ENCODE assay signal across 13 cellular contexts in the genomic region with DNA sequence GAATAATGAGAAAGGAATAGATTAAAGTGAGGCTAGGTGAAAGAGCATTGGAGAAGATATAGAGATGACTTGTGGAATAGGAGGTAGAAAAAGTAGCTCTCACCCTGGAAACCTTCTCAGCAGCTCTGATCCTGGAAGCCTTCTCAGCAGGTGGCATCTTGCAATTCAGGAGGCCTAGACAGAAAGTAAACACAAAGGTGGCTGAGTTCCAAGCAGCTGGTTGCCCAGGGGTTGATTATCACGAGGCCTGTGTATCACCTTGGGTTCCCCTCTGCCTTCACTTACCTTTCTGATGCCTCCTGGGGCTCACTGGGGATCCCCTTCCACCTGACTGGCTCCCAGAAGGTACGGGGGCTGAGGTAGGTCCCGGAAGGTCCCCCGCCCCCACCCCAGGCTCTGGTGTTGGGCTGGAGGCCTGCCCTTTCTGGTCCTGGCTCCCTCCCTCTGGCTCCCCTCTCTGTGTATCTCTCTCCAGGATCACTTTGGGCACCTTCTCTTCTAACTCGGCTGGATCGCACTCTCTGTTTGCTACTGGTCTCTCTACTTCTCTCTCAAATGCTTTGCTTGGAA. TPM values are rescaled to one million over a fixed set of nuclear protein-coding genes. Genes with fewer than 3 reads are reported as not detected.
DNase-seq lines count a peak whose midpoint lies in the region; ATAC-seq and TF ChIP-seq lines count a peak whose summit lies in the region.
"Had no signal": no experiment of that assay in that cellular context is flagged by ENCODE, and none has a peak within 500 bp of the region (broad histone marks: within the 10 kb centered on the region; RNA-seq: fewer than 3 reads in every experiment).

No MANE protein-coding gene starts in this region.

- no peak overlapping the region for H3K27ac Mint-ChIP-seq in activated naive CD8-positive, alpha-beta T cell treated with anti-CD3 and anti-CD28 coated beads, Interleukin-2, amount 50 U/mL, for 24 hours
- H3K27ac Mint-ChIP-seq: activated naive CD8-positive, alpha-beta T cell treated with anti-CD3 and anti-CD28 coated beads for 36 hours had no signal

- no peak overlapping the region for H3K4me3 Mint-ChIP-seq in activated naive CD8-positive, alpha-beta T cell treated with anti-CD3 and anti-CD28 coated beads, Interleukin-2, amount 50 U/mL, for 24 hours
- H3K4me3 Mint-ChIP-seq: activated naive CD8-positive, alpha-beta T cell treated with anti-CD3 and anti-CD28 coated beads for 36 hours; IgD-negative memory B cell; nephron had no signal

- no peaks in the 10 kb centered on the region for H4K20me1 ChIP-seq in OCI-LY7 (ENCODE audit: insufficient read depth, low read length)

- no peaks in the 10 kb centered on the region for H3K27me3 ChIP-seq in A673 (replicated peaks; ENCODE audit: insufficient read depth, low read depth, low read length, poor library complexity)

- POLR2A ChIA-PET in A673 (lab: Charles Lee; ENCODE audit: low non-redundant PET) (no interaction called here), OCI-LY7 (lab: Charles Lee) (interaction anchor here (1.1 kb wide), 1 partner anchor 16 kb away, joined by 3 read pairs; no protein-coding TSS in a partner anchor)

- H3K4me1 Mint-ChIP-seq in activated naive CD8-positive, alpha-beta T cell treated with anti-CD3 and anti-CD28 coated beads, Interleukin-2, amount 50 U/mL, for 24 hours, result peaks cover 7% of the 10 kb centered on the region
- H3K4me1 Mint-ChIP-seq: nephron had no signal

- H3K4me3 ChIP-seq in A673 (ENCODE audit: low read depth, low read length, poor library complexity, severe bottlenecking), result no peak overlapping the region
- no peak overlapping the region for H3K4me3 ChIP-seq in epithelial cell of esophagus (ENCODE audit: low read length)
- H3K4me3 ChIP-seq in OCI-LY7 (ENCODE audit: low read depth, low read length, poor library complexity, severe bottlenecking), result no peak overlapping the region
- H3K4me3 ChIP-seq: skin epidermis had no signal

- H3K4me1 ChIP-seq in A673 (ENCODE audit: insufficient read depth, low read length, poor library complexity, severe bottlenecking) (peaks cover 5% of the 10 kb centered on the region), OCI-LY7 (ENCODE audit: insufficient read depth, low read length, poor library complexity, severe bottlenecking) (peaks cover 8% of the 10 kb centered on the region)

- peak overlapping the region; percentile 50 for H3K27ac ChIP-seq in A673 (ENCODE audit: low read depth, low read length, poor library complexity, severe bottlenecking)
- no peak overlapping the region for H3K27ac ChIP-seq in OCI-LY7 (ENCODE audit: low read depth, low read length, poor library complexity, severe bottlenecking)

- no peak for ATAC-seq in activated naive CD8-positive, alpha-beta T cell treated with anti-CD3 and anti-CD28 coated beads, Interleukin-2, amount 50 U/mL, for 24 hours

- H3K27me3 Mint-ChIP-seq in activated naive CD8-positive, alpha-beta T cell treated with anti-CD3 and anti-CD28 coated beads, Interleukin-2, amount 50 U/mL, for 24 hours, result no peaks in the 10 kb centered on the region
- H3K27me3 Mint-ChIP-seq: activated naive CD8-positive, alpha-beta T cell treated with anti-CD3 and anti-CD28 coated beads for 36 hours; IgD-negative memory B cell had no signal

- no peak overlapping the region for H2AFZ ChIP-seq in OCI-LY7 (ENCODE audit: low read length)

- no peak overlapping the region for H3K4me2 ChIP-seq in OCI-LY7 (ENCODE audit: low read length)

- DNase-seq in A673 (ENCODE audit: low spot score) (no peak), NCI-H1092 (lab: John Stamatoyannopoulos, UW) (peak; percentile 73), NCI-H774 (lab: John Stamatoyannopoulos, UW) (peak; percentile 76), epithelial cell of esophagus (ENCODE audit: low read depth) (peak; percentile 33), OCI-LY7 (ENCODE audit: low spot score) (no peak), NAMALWA (ENCODE audit: low spot score) (no peak), epidermal melanocyte (ENCODE audit: insufficient read length, low spot score) (no peak)
- no peak for DNase-seq in activated naive CD8-positive, alpha-beta T cell treated with anti-CD3 and anti-CD28 coated beads, Interleukin-2, amount 50 U/mL, for 24 hours
- DNase-seq: activated naive CD8-positive, alpha-beta T cell treated with anti-CD3 and anti-CD28 coated beads for 36 hours; NCI-H82 had no signal

- H3K36me3 ChIP-seq in A673 (ENCODE audit: insufficient read depth, low read length, poor library complexity, severe bottlenecking) (peaks cover 58% of the 10 kb centered on the region), OCI-LY7 (ENCODE audit: insufficient read depth, low read length) (peaks cover 95% of the 10 kb centered on the region)

- no peaks in the 10 kb centered on the region for H3K79me2 ChIP-seq in OCI-LY7 (ENCODE audit: insufficient read depth, low read depth, low read length)

- BruUV-seq in A673 (replicated peaks; lab: Mats Ljungman, UMichigan), result no TSS peak
- BruUV-seq in OCI-LY7 (replicated peaks; lab: Mats Ljungman, UMichigan), result no TSS peak

- no peaks in the 10 kb centered on the region for H3K9me2 ChIP-seq in OCI-LY7 (ENCODE audit: insufficient read depth, low read length)

- no peak for TF ChIP-seq CTCF in A673 (conservative IDR thresholded peaks at IDR 0.05; ENCODE audit: low read depth, low read length)
- no peak for TF ChIP-seq CTCF in epithelial cell of esophagus (IDR thresholded peaks at IDR 0.05; ENCODE audit: insufficient read depth, low read depth, low read length, missing control alignments)
- TF ChIP-seq CTCF in OCI-LY7 (conservative IDR thresholded peaks at IDR 0.05; ENCODE audit: low read length), result no peak

- no peaks in the 10 kb centered on the region for H3K9me3 Mint-ChIP-seq in activated naive CD8-positive, alpha-beta T cell treated with anti-CD3 and anti-CD28 coated beads, Interleukin-2, amount 50 U/mL, for 24 hours
- H3K9me3 Mint-ChIP-seq: activated naive CD8-positive, alpha-beta T cell treated with anti-CD3 and anti-CD28 coated beads for 36 hours; IgD-negative memory B cell; nephron had no signal

- intact Hi-C loops in A673 (cut with micrococcal nuclease; ENCODE audit: unreplicated experiment) (no loop called here), OCI-LY7 (cut with micrococcal nuclease; ENCODE audit: unreplicated experiment) (no loop called here)

- peaks cover 43% of the 10 kb centered on the region for H3K36me3 Mint-ChIP-seq in activated naive CD8-positive, alpha-beta T cell treated with anti-CD3 and anti-CD28 coated beads, Interleukin-2, amount 50 U/mL, for 24 hours (ENCODE audit: low read depth)

- H3K9me3 ChIP-seq in A673 (ENCODE audit: low read depth, low read length, poor library complexity, severe bottlenecking), result no peaks in the 10 kb centered on the region
- no peaks in the 10 kb centered on the region for H3K9me3 ChIP-seq in OCI-LY7 (ENCODE audit: low read length)

- CTCF ChIA-PET in A673 (lab: Charles Lee) (no interaction called here), OCI-LY7 (lab: Charles Lee; ENCODE audit: unreplicated experiment) (interaction anchor here (0.5 to 0.6 kb wide), 2 partner anchors 27 to 90 kb away, joined by 3 to 4 read pairs; a partner anchor contains a TSS)

RNA-seq across cellular contexts. Expression of a gene that starts 9.7 kb away (rescaled TPM):
- total RNA-seq in A673 (2021) (52.9 and 53.4 TPM in 2 replicates), OCI-LY7 (2022) (107 and 133 TPM in 2 replicates)
- total RNA-seq in OCI-LY7 (2014; rRNA removed; shearing (Covaris generic)), result 35.0 and 41.6 TPM in 2 replicates

RNA-seq across cellular contexts. Expression of a gene that starts 12.8 kb away (rescaled TPM):
- total RNA-seq in A673 (2021), result 1,864 and 1,936 TPM in 2 replicates
- 1,287 and 1,346 TPM in 2 replicates for total RNA-seq in OCI-LY7 (2014; rRNA removed; shearing (Covaris generic))
- total RNA-seq in OCI-LY7 (2022), result 1,244 and 1,350 TPM in 2 replicates

RNA-seq across cellular contexts. Expression of a gene that starts 16.6 kb away (rescaled TPM):
- total RNA-seq in A673 (2021), result 49.8 and 54.4 TPM in 2 replicates
- total RNA-seq in OCI-LY7 (2014; rRNA removed; shearing (Covaris generic)), result 13.6 and 18.6 TPM in 2 replicates
- 36.7 and 44.0 TPM in 2 replicates for total RNA-seq in OCI-LY7 (2022)

RNA-seq across cellular contexts. Expression of a gene that starts 20.9 kb away (rescaled TPM):
- total RNA-seq in A673 (2021) (49.3 and 50.3 TPM in 2 replicates), OCI-LY7 (2022) (106 and 109 TPM in 2 replicates)
- total RNA-seq in OCI-LY7 (2014; rRNA removed; shearing (Covaris generic)), result 65.2 and 66.9 TPM in 2 replicates

RNA-seq across cellular contexts. Expression of a gene that starts 34.6 kb away (rescaled TPM):
- total RNA-seq in A673 (2021), result 44.7 and 46.4 TPM in 2 replicates
- 27.1 and 30.5 TPM in 2 replicates for total RNA-seq in OCI-LY7 (2014; rRNA removed; shearing (Covaris generic))
- 32.1 and 37.5 TPM in 2 replicates for total RNA-seq in OCI-LY7 (2022)

Comparison
In these comparisons a context has a peak if more than half of its experiments do, and no peak if none do; other contexts are left out.
1. DNase-seq: peak in NCI-H1092 (single experiment), NCI-H774 (single experiment) and epithelial cell of esophagus (single experiment); none in A673 (single experiment), OCI-LY7 (single experiment), NAMALWA (single experiment), activated naive CD8-positive, alpha-beta T cell treated with anti-CD3 and anti-CD28 coated beads, Interleukin-2, amount 50 U/mL, for 24 hours (single experiment) and epidermal melanocyte (single experiment).